ENCODE assay signal across 8 cellular contexts in the genomic region with DNA sequence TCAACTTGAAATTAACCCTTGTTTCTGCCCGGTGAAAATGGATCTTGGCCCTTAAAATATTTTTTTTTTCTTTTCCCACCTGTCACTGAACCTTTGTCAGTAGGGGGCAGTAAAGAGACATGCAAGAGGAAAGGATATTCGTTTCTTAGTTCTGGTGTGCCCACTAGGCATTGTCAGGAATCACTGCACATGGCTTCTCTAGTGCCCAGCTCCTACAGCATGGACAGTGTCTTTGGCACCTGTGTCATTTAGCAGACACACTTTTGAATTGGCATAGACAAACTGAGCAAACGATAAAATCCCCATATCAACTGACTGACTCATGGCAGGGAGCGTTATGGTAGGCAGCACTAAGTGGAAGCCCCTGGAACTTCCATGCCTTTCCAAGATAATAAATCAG.
DNase-seq lines count a peak whose midpoint lies in the region; ATAC-seq and TF ChIP-seq lines count a peak whose summit lies in the region.

No MANE protein-coding gene starts in this region.

- no peaks in the 10 kb centered on the region for H3K9me3 Mint-ChIP-seq in endothelial cell (ENCODE audit: unreplicated experiment)

- no peak for ATAC-seq in GM21619 (IDR thresholded peaks at IDR 0.05; ENCODE audit: unreplicated experiment)
- ATAC-seq in stimulated activated naive CD8-positive, alpha-beta T cell treated with anti-CD3 and anti-CD28 coated beads, Interleukin-15, Interleukin-2, amounts not matched to agents 100 U/mL and 50 U/mL, for 24 hours: no peak

- peak; percentile 96 for TF ChIP-seq CTCF in endothelial cell (IDR thresholded peaks at IDR 0.05; ENCODE audit: unreplicated experiment)

- H3K36me3 Mint-ChIP-seq in endothelial cell (ENCODE audit: low read depth, unreplicated experiment): no peaks in the 10 kb centered on the region

- H3K27ac Mint-ChIP-seq in endothelial cell (ENCODE audit: unreplicated experiment): no peak overlapping the region

- DNase-seq in SIG-M5 treated with dmso at 0.1 percent for 504 hours (lab: John Stamatoyannopoulos, UW; ENCODE audit: unreplicated experiment) (peak; percentile 56), SIG-M5 (lab: John Stamatoyannopoulos, UW) (no peak), NCI-H460 (ENCODE audit: extremely low read depth, low read depth) (peak; percentile 65), endothelial cell (ENCODE audit: low spot score) (peak; percentile 37), stromal cell of bone marrow (ENCODE audit: low read depth) (peak; percentile 6), C1 segment of cervical spinal cord (lab: John Stamatoyannopoulos, UW) (no peak)
- no peak for DNase-seq in stimulated activated naive CD8-positive, alpha-beta T cell treated with anti-CD3 and anti-CD28 coated beads, Interleukin-15, Interleukin-2, amounts not matched to agents 100 U/mL and 50 U/mL, for 24 hours

- H3K4me3 Mint-ChIP-seq in endothelial cell (ENCODE audit: unreplicated experiment): no peak overlapping the region

- peaks cover 4% of the 10 kb centered on the region for H3K4me1 Mint-ChIP-seq in endothelial cell (ENCODE audit: unreplicated experiment)

- no peaks in the 10 kb centered on the region for H3K27me3 Mint-ChIP-seq in endothelial cell (ENCODE audit: unreplicated experiment)

Comparison
In these comparisons a context has a peak if more than half of its experiments do, and no peak if none do; other contexts are left out.
1. DNase-seq: peak in SIG-M5 treated with dmso at 0.1 percent for 504 hours (single experiment), NCI-H460 (single experiment), endothelial cell (single experiment) and stromal cell of bone marrow (single experiment); none in SIG-M5 (single experiment), stimulated activated naive CD8-positive, alpha-beta T cell treated with anti-CD3 and anti-CD28 coated beads, Interleukin-15, Interleukin-2, amounts not matched to agents 100 U/mL and 50 U/mL, for 24 hours (single experiment) and C1 segment of cervical spinal cord (0 of 14).